19 cellular contexts compared by ENCODE assay signal in the genomic region with DNA sequence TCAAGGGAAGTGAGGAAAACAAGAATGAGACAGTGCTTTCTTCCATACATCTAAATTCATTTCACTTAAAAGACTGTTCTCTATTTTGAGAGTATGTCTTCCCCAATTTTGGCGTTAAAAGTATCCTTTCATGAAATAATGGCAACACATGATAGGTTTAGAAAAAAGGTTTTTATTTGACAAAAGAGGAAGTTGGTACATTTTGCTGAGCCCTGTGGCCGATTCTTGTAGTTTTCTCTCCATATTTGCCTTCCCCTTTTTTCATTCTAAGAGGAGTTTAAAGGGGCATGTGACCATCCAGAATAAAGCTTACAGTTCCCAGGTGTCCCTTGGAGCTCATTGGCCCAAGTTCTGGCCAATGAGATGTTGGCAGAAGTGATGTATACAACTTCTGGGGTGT.
"Had no signal": no experiment of that assay in that cellular context is flagged by ENCODE, and none has a peak within 500 bp of the region (broad histone marks: within the 10 kb centered on the region; RNA-seq: fewer than 3 reads in every experiment).

No MANE protein-coding gene starts in this region.

- H3K4me3 Mint-ChIP-seq: activated CD4-positive, alpha-beta memory T cell treated with anti-CD3 and anti-CD28 coated beads, Interleukin-2, amount 10 ng/mL, durations not matched to agents 7 days and 5 days; activated CD4-positive, alpha-beta T cell treated with anti-CD3 and anti-CD28 coated beads for 36 hours; activated naive CD8-positive, alpha-beta T cell treated with anti-CD3 and anti-CD28 coated beads, Interleukin-2, amount 10 ng/mL, durations not matched to agents 7 days and 5 days; immature natural killer cell; naive B cell had no signal

- H3K9me3 ChIP-seq: esophagus squamous epithelium, lower lobe of right lung, right atrium auricular region, transverse colon had no signal

- H3K27me3 Mint-ChIP-seq: activated CD4-positive, alpha-beta memory T cell treated with anti-CD3 and anti-CD28 coated beads, Interleukin-2, amount 10 ng/mL, durations not matched to agents 7 days and 5 days; activated CD4-positive, alpha-beta T cell treated with anti-CD3 and anti-CD28 coated beads for 36 hours; activated naive CD8-positive, alpha-beta T cell treated with anti-CD3 and anti-CD28 coated beads, Interleukin-2, amount 10 ng/mL, durations not matched to agents 7 days and 5 days had no signal

- DNase-seq: activated CD4-positive, alpha-beta memory T cell treated with anti-CD3 and anti-CD28 coated beads, Interleukin-2, amount 10 ng/mL, durations not matched to agents 7 days and 5 days; activated CD4-positive, alpha-beta T cell treated with anti-CD3 and anti-CD28 coated beads for 36 hours; activated gamma-delta T cell; activated naive CD8-positive, alpha-beta T cell treated with anti-CD3 and anti-CD28 coated beads, Interleukin-2, amount 10 ng/mL, durations not matched to agents 7 days and 5 days; activated T-cell treated with anti-CD3 and anti-CD28 coated beads, Interleukin-2, amount 50 U/mL, for 48 hours; aorta; dorsolateral prefrontal cortex; esophagus squamous epithelium; foreskin fibroblast; immature natural killer cell; lower lobe of right lung; naive B cell; small intestine; stimulated activated naive CD4-positive, alpha-beta T cell; substantia nigra; T-helper 9 cell; transverse colon; WERI-Rb-1 had no signal

- H3K4me1 ChIP-seq: esophagus squamous epithelium, lower lobe of right lung, transverse colon had no signal

- H3K4me3 ChIP-seq: dorsolateral prefrontal cortex, esophagus squamous epithelium, lower lobe of right lung, right atrium auricular region, transverse colon had no signal

- H3K36me3 Mint-ChIP-seq: activated naive CD8-positive, alpha-beta T cell treated with anti-CD3 and anti-CD28 coated beads, Interleukin-2, amount 10 ng/mL, durations not matched to agents 7 days and 5 days had no signal

- H3K27ac ChIP-seq: dorsolateral prefrontal cortex, esophagus squamous epithelium, lower lobe of right lung, right atrium auricular region, transverse colon, WERI-Rb-1 had no signal

- H3K9me3 Mint-ChIP-seq: activated CD4-positive, alpha-beta memory T cell treated with anti-CD3 and anti-CD28 coated beads, Interleukin-2, amount 10 ng/mL, durations not matched to agents 7 days and 5 days; activated naive CD8-positive, alpha-beta T cell treated with anti-CD3 and anti-CD28 coated beads, Interleukin-2, amount 10 ng/mL, durations not matched to agents 7 days and 5 days; immature natural killer cell had no signal

- H3K27ac Mint-ChIP-seq: activated CD4-positive, alpha-beta memory T cell treated with anti-CD3 and anti-CD28 coated beads, Interleukin-2, amount 10 ng/mL, durations not matched to agents 7 days and 5 days; activated CD4-positive, alpha-beta T cell treated with anti-CD3 and anti-CD28 coated beads for 36 hours; activated naive CD8-positive, alpha-beta T cell treated with anti-CD3 and anti-CD28 coated beads, Interleukin-2, amount 10 ng/mL, durations not matched to agents 7 days and 5 days had no signal

- H3K4me1 Mint-ChIP-seq: activated CD4-positive, alpha-beta memory T cell treated with anti-CD3 and anti-CD28 coated beads, Interleukin-2, amount 10 ng/mL, durations not matched to agents 7 days and 5 days; activated CD4-positive, alpha-beta T cell treated with anti-CD3 and anti-CD28 coated beads for 36 hours; immature natural killer cell had no signal

- H3K36me3 ChIP-seq: esophagus squamous epithelium, lower lobe of right lung, right atrium auricular region, transverse colon, WERI-Rb-1 had no signal

- H3K27me3 ChIP-seq: esophagus squamous epithelium, right atrium auricular region, transverse colon had no signal
